Comparison of ENCODE assay signal across 8 cellular contexts in the genomic region with DNA sequence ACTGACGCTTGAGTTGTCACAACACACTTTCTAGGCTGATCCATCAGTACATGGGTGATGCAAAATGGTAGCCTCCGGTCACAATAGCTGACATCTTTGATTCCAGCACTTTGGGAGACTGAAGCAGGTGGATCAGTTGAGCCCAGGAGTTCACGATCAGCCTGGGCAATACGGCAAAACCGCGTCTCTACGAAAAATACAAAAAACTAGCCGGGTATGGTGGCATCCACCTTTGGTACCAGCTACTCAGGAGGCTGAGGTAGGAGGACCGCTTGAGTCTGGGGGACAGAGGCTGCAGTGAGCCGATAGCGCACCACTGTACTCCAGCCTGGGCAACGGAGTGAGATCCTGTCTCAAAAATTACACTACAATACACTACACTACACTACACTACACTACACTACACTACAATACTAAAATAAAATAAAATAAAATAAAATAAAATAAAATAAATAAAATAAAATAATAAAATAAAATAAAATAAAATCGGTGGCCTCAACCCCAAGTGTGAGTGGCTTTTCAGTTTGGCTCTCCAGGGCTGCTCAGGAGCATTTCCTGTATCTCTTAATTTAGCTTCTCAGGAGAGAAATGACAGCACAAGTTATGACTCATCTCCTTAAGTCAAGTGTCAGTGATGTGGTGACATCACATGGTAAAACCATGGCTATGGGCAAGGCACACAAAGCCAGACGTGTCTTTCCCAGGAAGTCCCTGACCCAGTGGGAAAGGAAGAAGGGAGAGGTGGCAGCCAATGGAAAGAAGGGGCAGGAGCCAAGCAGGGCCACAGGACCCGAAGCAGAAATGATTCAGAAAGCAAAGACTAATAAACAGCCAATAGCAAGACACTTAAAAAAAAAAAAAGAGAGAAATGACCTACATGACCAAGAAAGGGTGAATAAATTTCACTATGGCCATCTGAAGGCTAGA.
DNase-seq lines count a peak whose midpoint lies in the region; ATAC-seq and TF ChIP-seq lines count a peak whose summit lies in the region.

No MANE protein-coding gene starts in this region.

- H3K27ac ChIP-seq in adrenal gland: no peak overlapping the region
- no peak overlapping the region for H3K27ac ChIP-seq in osteoblast (ENCODE audit: low read depth, low read length)

- TF ChIP-seq CTCF in LNCaP clone FGC (IDR thresholded peaks at IDR 0.05; ENCODE audit: control insufficient read depth, extremely low read depth, insufficient read depth) (no peak), adrenal gland (IDR thresholded peaks at IDR 0.05) (no peak), osteoblast (IDR thresholded peaks at IDR 0.05; ENCODE audit: extremely low read depth, low read depth, low read length) (no peak)

- no peaks in the 10 kb centered on the region for H3K9me3 ChIP-seq in adrenal gland (replicated peaks in 1 of 3)
- H3K9me3 ChIP-seq in osteoblast (ENCODE audit: low read depth, low read length): no peaks in the 10 kb centered on the region

- no peaks in the 10 kb centered on the region for H4K20me1 ChIP-seq in osteoblast (ENCODE audit: insufficient read depth, low read length)

- no peak overlapping the region for H3K4me2 ChIP-seq in osteoblast (ENCODE audit: insufficient read depth, low read length)

- TF ChIP-seq POLR2A in adrenal gland (IDR thresholded peaks at IDR 0.05): no peak

- H3K27me3 ChIP-seq in adrenal gland (no peaks in the 10 kb centered on the region), osteoblast (ENCODE audit: insufficient read depth, low read length) (peaks cover 4% of the 10 kb centered on the region)

- peak; percentile 53 for ATAC-seq in GM18517 (IDR thresholded peaks at IDR 0.05; ENCODE audit: unreplicated experiment)
- ATAC-seq in HG02642 (IDR thresholded peaks at IDR 0.05; ENCODE audit: poor library complexity, unreplicated experiment): no peak

- H3K36me3 ChIP-seq in adrenal gland (replicated peaks in 1 of 2) (no peaks in the 10 kb centered on the region), osteoblast (ENCODE audit: insufficient read depth, low read length) (no peaks in the 10 kb centered on the region)

- 76 to 82% (median 80%) methylated on average over 11 to 15 of the region's 15 CpGs for WGBS in adrenal gland, 4 donors

- no peaks in the 10 kb centered on the region for H3K79me2 ChIP-seq in osteoblast (ENCODE audit: insufficient read depth, low read length)

- intact Hi-C loops in adrenal gland (cut with DNase I): no loop called here

- no peak overlapping the region for H2AFZ ChIP-seq in osteoblast (ENCODE audit: low read length)

- peak; percentile 81 for DNase-seq in AG08395 (ENCODE audit: low spot score)
- peak; percentile 13 for DNase-seq in LNCaP clone FGC (ENCODE audit: low read depth)
- DNase-seq in adrenal gland: peak in 5 of 7 donors; percentile 44 to 73 (median 55)
- peak; percentile 94 for DNase-seq in osteoblast (ENCODE audit: insufficient read length, low spot score, missing footprints)
- DNase-seq in activated CD4-positive, CD25-positive, alpha-beta regulatory T cell treated with anti-CD3 and anti-CD28 coated beads, Interleukin-2, amount 50 U/mL, for 72 hours: no peak
- no peak for DNase-seq in GF-D8 (lab: John Stamatoyannopoulos, UW)

- H3K4me1 ChIP-seq in adrenal gland (replicated peaks in 1 of 2) (peaks cover 0 to 4% of the 10 kb centered on the region in 2 donors), osteoblast (ENCODE audit: insufficient read depth, low read length) (no peaks in the 10 kb centered on the region)

- H3K4me3 ChIP-seq in LNCaP clone FGC (ENCODE audit: low read depth, low read length) (no peak overlapping the region), adrenal gland (no peak overlapping the region), osteoblast (ENCODE audit: insufficient read depth, low read length) (no peak overlapping the region)

Comparison
In these comparisons a context has a peak if more than half of its experiments do, and no peak if none do; other contexts are left out.
1. DNase-seq: peak in AG08395 (single experiment), LNCaP clone FGC (single experiment), adrenal gland (5 of 7) and osteoblast (single experiment); none in activated CD4-positive, CD25-positive, alpha-beta regulatory T cell treated with anti-CD3 and anti-CD28 coated beads, Interleukin-2, amount 50 U/mL, for 72 hours (single experiment) and GF-D8 (single experiment).